Comparison of ENCODE assay signal across 20 cellular contexts in genomic region chr18:79754022-79754761, GRCh38. TPM values are rescaled to one million over a fixed set of nuclear protein-coding genes. Genes with fewer than 3 reads are reported as not detected.
A peak's percentile ranks its signal among the peaks of the same experiment; 100 is the strongest.
DNase-seq lines count a peak whose midpoint lies in the region; ATAC-seq, FAIRE-seq and TF ChIP-seq lines count a peak whose summit lies in the region.
"Had no signal": no experiment of that assay in that cellular context is flagged by ENCODE, and none has a peak within 500 bp of the region (broad histone marks: within the 10 kb centered on the region; RNA-seq: fewer than 3 reads in every experiment).

No MANE protein-coding gene starts in this region.

- H3K36me3 ChIP-seq in Panc1 (ENCODE audit: control insufficient read depth, insufficient read depth, low read length) (peaks cover 3% of the 10 kb centered on the region; the same call in 1 of the 2 replicates), astrocyte (ENCODE audit: insufficient read depth, low read length) (no peaks in the 10 kb centered on the region), left lung (peaks cover 0 to 48% of the 10 kb centered on the region in 2 donors), sigmoid colon (peaks cover 13 to 31% (median 21%) of the 10 kb centered on the region in 4 donors), mesendoderm (ENCODE audit: control insufficient read depth, insufficient read depth, low read length) (peaks cover 4% of the 10 kb centered on the region), endodermal cell (ENCODE audit: control insufficient read depth, insufficient read depth, low read length) (peaks cover 26% of the 10 kb centered on the region)

- TF ChIP-seq EP300 in sigmoid colon (IDR thresholded peaks at IDR 0.05) = no peak

- no peaks in the 10 kb centered on the region for H3K27me3 Mint-ChIP-seq in astrocyte (ENCODE audit: low read depth, unreplicated experiment)
- no peaks in the 10 kb centered on the region for H3K27me3 Mint-ChIP-seq in endodermal cell (ENCODE audit: insufficient read depth)

- POLR2A ChIA-PET in Panc1 (lab: Charles Lee) = no interaction called here

- no peak overlapping the region for H2BK15ac ChIP-seq in mesendoderm (replicated peaks; ENCODE audit: low read depth)

- in situ Hi-C loops in Panc1 (cut with HindIII; ENCODE audit: low pct_unique_long_range_greater_than_20kb, low sequenced_read_pairs) = no loop called here

- no peaks in the 10 kb centered on the region for H3K27me3 ChIP-seq in Panc1 (ENCODE audit: control insufficient read depth, insufficient read depth, low read length)
- H3K27me3 ChIP-seq in astrocyte (ENCODE audit: insufficient read depth, low read length) = no peaks in the 10 kb centered on the region
- H3K27me3 ChIP-seq in left lung = no peaks in the 10 kb centered on the region
- H3K27me3 ChIP-seq in sigmoid colon = no peaks in the 10 kb centered on the region
- H3K27me3 ChIP-seq in mesendoderm (ENCODE audit: insufficient read depth, low read length, poor library complexity) = no peaks in the 10 kb centered on the region
- no peaks in the 10 kb centered on the region for H3K27me3 ChIP-seq in endodermal cell (ENCODE audit: control insufficient read depth, insufficient read depth, low read length, poor library complexity, severe bottlenecking)

- H2AFZ ChIP-seq in astrocyte (ENCODE audit: low read depth, low read length) = no peak overlapping the region

- H3K79me2 ChIP-seq in astrocyte (ENCODE audit: insufficient read depth, low read length) = no peaks in the 10 kb centered on the region
- no peaks in the 10 kb centered on the region for H3K79me2 ChIP-seq in mesendoderm (ENCODE audit: control insufficient read depth, insufficient read depth, low read length)

- H3K27ac ChIP-seq in Panc1 (ENCODE audit: low read length) = no peak overlapping the region
- H3K27ac ChIP-seq in astrocyte (ENCODE audit: low read depth, low read length) = no peak overlapping the region
- no peak overlapping the region for H3K27ac ChIP-seq in left lung
- no peak overlapping the region for H3K27ac ChIP-seq in sigmoid colon
- no peak overlapping the region for H3K27ac ChIP-seq in mesendoderm (ENCODE audit: low read depth, low read length)
- H3K27ac ChIP-seq in endodermal cell (ENCODE audit: low read depth, low read length) = no peak overlapping the region

- no peak for FAIRE-seq in astrocyte (lab: Jason Lieb, UNC)
- FAIRE-seq: H1, HepG2 had no signal

- no peak overlapping the region for H2BK120ac ChIP-seq in mesendoderm (ENCODE audit: low read depth, low read length)

- H3K4me3 ChIP-seq in Panc1 (ENCODE audit: low read depth in 2 of 2, low read length in 2 of 2) (no peak overlapping the region), astrocyte (ENCODE audit: insufficient read depth, low read depth, low read length) (no peak overlapping the region), left lung (no peak overlapping the region), sigmoid colon (no peak overlapping the region), mesendoderm (ENCODE audit: low read length) (no peak overlapping the region), endodermal cell (ENCODE audit: low read length) (no peak overlapping the region)

- no peaks in the 10 kb centered on the region for H3K79me1 ChIP-seq in mesendoderm (ENCODE audit: low read length)

- H3K4me1 Mint-ChIP-seq in astrocyte (ENCODE audit: low read depth, unreplicated experiment) (no peaks in the 10 kb centered on the region), endodermal cell (no peaks in the 10 kb centered on the region)

- H3K18ac ChIP-seq in mesendoderm (ENCODE audit: low read length) = no peak overlapping the region

- no peak overlapping the region for H4K8ac ChIP-seq in mesendoderm (ENCODE audit: low read depth, low read length)

- H3K27ac Mint-ChIP-seq in astrocyte (ENCODE audit: unreplicated experiment) (peak overlapping the region; percentile 64), endodermal cell (no peak overlapping the region)

- no peak overlapping the region for H2BK5ac ChIP-seq in mesendoderm (ENCODE audit: low read length)

- H3K9me3 Mint-ChIP-seq in astrocyte (ENCODE audit: unreplicated experiment) = peaks cover 7% of the 10 kb centered on the region
- peaks cover 5% of the 10 kb centered on the region for H3K9me3 Mint-ChIP-seq in endodermal cell

- H3K9ac ChIP-seq in astrocyte (ENCODE audit: low read length) = no peak overlapping the region
- H3K9ac ChIP-seq in mesendoderm (ENCODE audit: low read length) = no peak overlapping the region
- no peak overlapping the region for H3K9ac ChIP-seq in endodermal cell (ENCODE audit: extremely low read depth, low read length, poor library complexity, severe bottlenecking)

- WGBS in sigmoid colon, 2 donors = 96 to 97% methylated on average over 35 of the region's 35 CpGs
- WGBS in mesendoderm (ENCODE audit: extremely low coverage, insufficient coverage, low lambda C conversion rate) = no CpG with 5 or more reads among the region's 35 CpGs
- WGBS in endodermal cell (ENCODE audit: insufficient coverage in 1 of 2, insufficient read length in 1 of 2), 2 experiments = 94 to 97% methylated on average over 34 to 35 of the region's 35 CpGs

- H3K4ac ChIP-seq in mesendoderm (ENCODE audit: low read depth, low read length) = no peak overlapping the region

- H3K23ac ChIP-seq in mesendoderm (ENCODE audit: low read length) = no peak overlapping the region

- ATAC-seq in Panc1 (no peak), left lung (no peak), HG03280 (IDR thresholded peaks at IDR 0.05; ENCODE audit: unreplicated experiment) (no peak)
- ATAC-seq: HepG2 had no signal

- peaks cover 13% of the 10 kb centered on the region for H4K20me1 ChIP-seq in astrocyte (ENCODE audit: insufficient read depth, low read length)

- CTCF ChIA-PET in Panc1 (lab: Charles Lee) = no interaction called here

- DNase-seq in Panc1 (ENCODE audit: low read depth, low spot score) = no peak
- no peak for DNase-seq in astrocyte (ENCODE audit: low read depth)
- DNase-seq in left lung = peak; percentile 30 to 63
- peak; percentile 43 for DNase-seq in sigmoid colon
- no peak for DNase-seq in DMS79 (lab: John Stamatoyannopoulos, UW)
- DNase-seq in mesendoderm = no peak
- no peak for DNase-seq in endodermal cell
- DNase-seq: ACHN, C1 segment of cervical spinal cord, DMS79 treated with DMSO at 0.1 percent for 48 hours, KBM-7, NCI-H1105, NCI-H2081 treated with DMSO at 0.1 percent for 48 hours, NCI-H510A treated with DMSO at 0.1 percent for 48 hours, NCI-H774, SHP77 treated with DMSO at 0.1 percent for 48 hours had no signal

- no peak for TF ChIP-seq POLR2A in sigmoid colon (IDR thresholded peaks at IDR 0.05)

- peaks cover 25% of the 10 kb centered on the region for H3K36me3 Mint-ChIP-seq in astrocyte (ENCODE audit: low read depth, unreplicated experiment)
- peaks cover 45% of the 10 kb centered on the region for H3K36me3 Mint-ChIP-seq in endodermal cell (ENCODE audit: low read depth)

- no peak overlapping the region for H3K56ac ChIP-seq in mesendoderm (ENCODE audit: low read length)

- intact Hi-C loops in Panc1 (cut with micrococcal nuclease; ENCODE audit: unreplicated experiment) = no loop called here
- intact Hi-C loops in left lung (cut with DNase I) = no loop called here
- intact Hi-C loops in sigmoid colon (cut with DNase I) = no loop called here

- H3K4me3 Mint-ChIP-seq in astrocyte (ENCODE audit: unreplicated experiment) (no peak overlapping the region), endodermal cell (no peak overlapping the region)

- H4K5ac ChIP-seq in mesendoderm (ENCODE audit: low read length) = no peak overlapping the region

- BruUV-seq in Panc1 (replicated peaks; lab: Mats Ljungman, UMichigan) = TSS peak; percentile 73

- H3K4me2 ChIP-seq in astrocyte (ENCODE audit: low read length) = no peak overlapping the region
- H3K4me2 ChIP-seq in mesendoderm (ENCODE audit: low read length) = no peak overlapping the region

- H3K4me1 ChIP-seq in Panc1 (ENCODE audit: control insufficient read depth, insufficient read depth, low read length) (no peaks in the 10 kb centered on the region), astrocyte (ENCODE audit: insufficient read depth, low read length) (no peaks in the 10 kb centered on the region), left lung (no peaks in the 10 kb centered on the region), sigmoid colon (no peaks in the 10 kb centered on the region), mesendoderm (ENCODE audit: control insufficient read depth, low read depth, low read length) (no peaks in the 10 kb centered on the region), endodermal cell (ENCODE audit: control insufficient read depth, insufficient read depth, low read length) (no peaks in the 10 kb centered on the region)

- H2AK5ac ChIP-seq in mesendoderm (ENCODE audit: low read length) = no peak overlapping the region

- TF ChIP-seq CTCF in Panc1 (IDR thresholded peaks at IDR 0.05) = no peak
- no peak for TF ChIP-seq CTCF in astrocyte (IDR thresholded peaks at IDR 0.05; ENCODE audit: insufficient read depth, low read depth, low read length)
- no peak for TF ChIP-seq CTCF in left lung (IDR thresholded peaks at IDR 0.05)
- no peak for TF ChIP-seq CTCF in sigmoid colon (IDR thresholded peaks at IDR 0.05)
- TF ChIP-seq CTCF in endodermal cell (conservative IDR thresholded peaks at IDR 0.05) = no peak

- no peaks in the 10 kb centered on the region for H3K9me3 ChIP-seq in Panc1 (ENCODE audit: control insufficient read depth, insufficient read depth, low read depth, low read length)
- no peaks in the 10 kb centered on the region for H3K9me3 ChIP-seq in astrocyte (ENCODE audit: insufficient read depth, low read depth, low read length)
- peaks cover 0 to 5% of the 10 kb centered on the region in 2 donors for H3K9me3 ChIP-seq in left lung
- H3K9me3 ChIP-seq in sigmoid colon = peaks cover 0 to 3% (median 0%) of the 10 kb centered on the region in 4 donors
- no peaks in the 10 kb centered on the region for H3K9me3 ChIP-seq in endodermal cell (ENCODE audit: control insufficient read depth, low read length)

RNA-seq across cellular contexts. Expression of gene KCNG2, which starts 43.5 kb away (rescaled TPM):
- total RNA-seq in Panc1 (2021; ENCODE audit: unreplicated experiment) (not detected), astrocyte (0.16 TPM in 1 of 2 replicates, not detected in the other), left lung (1 to 10 TPM in 1 of 2 donors, under 1 TPM in 1; 0.20 to 1.1 TPM), sigmoid colon (under 1 TPM in 1 of 4 donors, not detected in 3; 0.41 TPM), endodermal cell (not detected)
- 1.1 TPM for polyA plus RNA-seq in Panc1 (2012; ENCODE audit: insufficient read length)
- under 1 TPM in 1 of 3 donors, not detected in 2; 0.15 TPM for polyA plus RNA-seq in sigmoid colon
- polyA plus RNA-seq in mesendoderm (2013, experiment 1 of 2) = 0.04 TPM
- polyA plus RNA-seq in mesendoderm (2013, experiment 2 of 2) = not detected
- 0.32 TPM for polyA plus RNA-seq in endodermal cell (2013, experiment 1 of 2)
- polyA plus RNA-seq in endodermal cell (2013, experiment 2 of 2) = not detected
- total RNA-seq: HepG2, OCI-LY7 had no signal
- polyA plus RNA-seq: HepG2 had no signal

Comparison
In these comparisons a context has a peak if more than half of its experiments do, and no peak if none do; other contexts are left out.
1. DNase-seq: peak in left lung (2 of 2) and sigmoid colon (single experiment); none in Panc1 (single experiment), astrocyte (single experiment), DMS79 (single experiment), mesendoderm (single experiment) and endodermal cell (single experiment).